9 cellular contexts compared by ENCODE assay signal in genomic region chr22:40635940-40636379, GRCh38. TPM values are rescaled to one million over a fixed set of nuclear protein-coding genes. Genes with fewer than 3 reads are reported as not detected.
DNase-seq lines count a peak whose midpoint lies in the region; ATAC-seq and TF ChIP-seq lines count a peak whose summit lies in the region.
"Had no signal": no experiment of that assay in that cellular context is flagged by ENCODE, and none has a peak within 500 bp of the region (broad histone marks: within the 10 kb centered on the region; RNA-seq: fewer than 3 reads in every experiment).

No MANE protein-coding gene starts in this region.

- H3K36me3 ChIP-seq in RWPE2 (ENCODE audit: low read depth) (peaks cover 11% of the 10 kb centered on the region; the same call in 1 of the 2 replicates), endodermal cell (ENCODE audit: control insufficient read depth, insufficient read depth, low read length) (no peaks in the 10 kb centered on the region)

- TF ChIP-seq CTCF in HFF-Myc (IDR thresholded peaks at IDR 0.05; ENCODE audit: low read depth, low read length, missing control alignments) (no peak), RWPE2 (IDR thresholded peaks at IDR 0.05; ENCODE audit: poor library complexity, severe bottlenecking) (no peak), endodermal cell (conservative IDR thresholded peaks at IDR 0.05) (no peak), nephron (IDR thresholded peaks at IDR 0.05; ENCODE audit: unreplicated experiment in 3 of 3) (no peak), GM10266 (IDR thresholded peaks at IDR 0.05; ENCODE audit: control insufficient read depth, insufficient read depth, low read depth, missing control alignments) (no peak)

- ATAC-seq in RWPE2 (ENCODE audit: low read depth): peak; percentile 19

- no peaks in the 10 kb centered on the region for H3K27me3 ChIP-seq in RWPE2 (ENCODE audit: insufficient read depth, poor library complexity, severe bottlenecking)
- no peaks in the 10 kb centered on the region for H3K27me3 ChIP-seq in endodermal cell (ENCODE audit: control insufficient read depth, insufficient read depth, low read length, poor library complexity, severe bottlenecking)

- no peaks in the 10 kb centered on the region for H3K9me3 Mint-ChIP-seq in endodermal cell
- H3K9me3 Mint-ChIP-seq in nephron: no peaks in the 10 kb centered on the region

- H3K27me3 Mint-ChIP-seq in endodermal cell (ENCODE audit: insufficient read depth): peaks cover 4% of the 10 kb centered on the region
- no peaks in the 10 kb centered on the region for H3K27me3 Mint-ChIP-seq in nephron (ENCODE audit: low read depth)

- H3K4me1 Mint-ChIP-seq in endodermal cell (peaks cover 12% of the 10 kb centered on the region), nephron (peaks cover 29% of the 10 kb centered on the region)

- peak overlapping the region; percentile 81 for H3K4me3 Mint-ChIP-seq in endodermal cell
- peak overlapping the region; percentile 91 to 96 (median 94) for H3K4me3 Mint-ChIP-seq in nephron

- H3K36me3 Mint-ChIP-seq in endodermal cell (ENCODE audit: low read depth) (peaks cover 4% of the 10 kb centered on the region), nephron (ENCODE audit: low read depth) (peaks cover 4% of the 10 kb centered on the region)

- DNase-seq in HFF-Myc (ENCODE audit: extremely low read depth, low read depth) (no peak), RWPE2 (ENCODE audit: low spot score) (no peak), endodermal cell (no peak), DMS114 treated with DMSO at 0.1 percent for 48 hours (lab: John Stamatoyannopoulos, UW; ENCODE audit: unreplicated experiment) (no peak), NCI-H2107 treated with DMSO at 0.1 percent for 48 hours (lab: John Stamatoyannopoulos, UW; ENCODE audit: unreplicated experiment) (no peak), GM10266 (ENCODE audit: extremely low spot score) (no peak)

- H3K27ac ChIP-seq in RWPE2 (ENCODE audit: poor library complexity, severe bottlenecking) (peak overlapping the region; percentile 49), endodermal cell (ENCODE audit: low read depth, low read length) (peak overlapping the region; percentile 87)

- H3K9ac ChIP-seq in endodermal cell (ENCODE audit: extremely low read depth, low read length, poor library complexity, severe bottlenecking): peak overlapping the region; percentile 65

- peak overlapping the region; percentile 83 for H3K4me3 ChIP-seq in GM08714 (ENCODE audit: low read length)
- H3K4me3 ChIP-seq in HFF-Myc (replicated peaks; ENCODE audit: low read depth, low read length): peak overlapping the region; percentile 80
- peak overlapping the region; percentile 92 for H3K4me3 ChIP-seq in RWPE2 (ENCODE audit: severe bottlenecking)
- peak overlapping the region; percentile 88 for H3K4me3 ChIP-seq in endodermal cell (ENCODE audit: low read length)

- H3K4me1 ChIP-seq in RWPE2 (ENCODE audit: insufficient read depth, poor library complexity, severe bottlenecking) (peaks cover 27% of the 10 kb centered on the region), endodermal cell (ENCODE audit: control insufficient read depth, insufficient read depth, low read length) (peaks cover 3% of the 10 kb centered on the region)

- WGBS in endodermal cell (ENCODE audit: insufficient coverage in 1 of 2, insufficient read length in 1 of 2), 2 experiments: 0 to 1% methylated on average over 2 to 31 of the region's 31 CpGs

- H3K9me3 ChIP-seq in RWPE2 (ENCODE audit: severe bottlenecking) (no peaks in the 10 kb centered on the region), endodermal cell (ENCODE audit: control insufficient read depth, low read length) (no peaks in the 10 kb centered on the region)

- H3K27ac Mint-ChIP-seq in endodermal cell: peak overlapping the region; percentile 61
- H3K27ac Mint-ChIP-seq in nephron: peak overlapping the region; percentile 36 to 73 (median 62)

RNA-seq across cellular contexts. Expression of gene MRTFA, which starts 0.6 kb away (rescaled TPM):
- total RNA-seq in endodermal cell: 10 to 100 TPM; 43.3 to 44.7 TPM
- 24.1 TPM for polyA plus RNA-seq in endodermal cell (2013, experiment 1 of 2)
- 25.4 TPM for polyA plus RNA-seq in endodermal cell (2013, experiment 2 of 2)

RNA-seq across cellular contexts. Expression of gene MCHR1, which starts 43.3 kb away (rescaled TPM):
- under 1 TPM in 1 of 2 donors, not detected in 1; 0.53 TPM for total RNA-seq in endodermal cell
- polyA plus RNA-seq in endodermal cell (2013, experiment 1 of 2): 10.9 TPM
- polyA plus RNA-seq in endodermal cell (2013, experiment 2 of 2): 15.6 TPM
- total RNA-seq: T-helper 1 cell treated with Interleukin-12 subunit alpha and Interleukin-12 subunit beta and Interleukin-4 antibody, amounts not matched to agents 30 ng/mL and 1 ng/mL, for 36 hours had no signal
